Comparison of ENCODE assay signal across 1 cellular context in the genomic region with DNA sequence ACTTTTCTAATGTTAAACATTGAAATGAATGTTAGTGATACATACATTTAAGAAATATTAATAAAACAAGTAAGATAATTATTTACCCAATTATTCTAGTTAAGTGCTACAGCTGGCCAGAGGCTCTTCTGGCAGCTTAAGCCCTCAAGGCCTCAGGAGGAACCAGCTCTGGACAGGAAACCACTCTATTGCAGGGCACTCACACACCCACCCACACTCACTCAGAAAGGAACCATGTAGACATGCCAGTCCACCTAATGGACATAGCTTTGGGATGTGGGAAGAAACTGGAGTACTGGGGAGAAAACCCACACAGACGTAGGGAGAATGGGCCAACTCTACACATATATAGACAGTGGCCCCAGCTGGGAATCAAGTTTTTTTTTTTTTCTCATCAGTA.
TF ChIP-seq lines count a peak whose summit lies in the region.

No MANE protein-coding gene starts in this region.

TF ChIP-seq in HepG2, 621 proteins besides CTCF, POLR2A, EP300 and RAD21:
- TF ChIP-seq NAIF1 (CRISPR knock-in tag; IDR thresholded peaks at IDR 0.05; ENCODE audit: borderline replicate concordance) (no peak), DNMT1 (CRISPR knock-in tag; IDR thresholded peaks at IDR 0.05) (no peak), KDM4B (CRISPR knock-in tag; IDR thresholded peaks at IDR 0.05) (no peak), ZC3H4 (CRISPR knock-in tag; IDR thresholded peaks at IDR 0.05; ENCODE audit: borderline replicate concordance) (no peak), ARHGAP35 (CRISPR knock-in tag; IDR thresholded peaks at IDR 0.05; ENCODE audit: borderline replicate concordance) (no peak), FOXK2 (IDR thresholded peaks at IDR 0.05) (no peak), ZNF703 (CRISPR knock-in tag; IDR thresholded peaks at IDR 0.05; ENCODE audit: borderline replicate concordance) (no peak), IRF2 (CRISPR knock-in tag; IDR thresholded peaks at IDR 0.05) (no peak), PHF20 (CRISPR knock-in tag; IDR thresholded peaks at IDR 0.05) (no peak), ZBTB42 (CRISPR knock-in tag; IDR thresholded peaks at IDR 0.05) (no peak), POLR2G (IDR thresholded peaks at IDR 0.05; ENCODE audit: low read depth, low read length) (no peak), ATF7-NPFF (CRISPR knock-in tag; IDR thresholded peaks at IDR 0.05; ENCODE audit: low read depth) (no peak)
